Comparison of ENCODE assay signal across 8 cellular contexts in genomic region chr16:67177743-67178699, GRCh38. TPM values are rescaled to one million over a fixed set of nuclear protein-coding genes. Genes with fewer than 3 reads are reported as not detected.
DNase-seq lines count a peak whose midpoint lies in the region; ATAC-seq and TF ChIP-seq lines count a peak whose summit lies in the region.

No MANE protein-coding gene starts in this region.

- DNase-seq in AG04449 (ENCODE audit: low read depth, low spot score) (no peak), HPDE6-E6E7 (ENCODE audit: extremely low spot score) (peak; percentile 94), RWPE2 (ENCODE audit: low spot score) (peak; percentile 99), MCF 10A (ENCODE audit: unreplicated experiment) (peak; percentile 88), spleen (peak; percentile 89), NCI-H446 (lab: John Stamatoyannopoulos, UW) (no peak), foreskin melanocyte (no peak)

- intact Hi-C loops in MCF 10A (cut with micrococcal nuclease), result no loop called here
- intact Hi-C loops in spleen (cut with DNase I; ENCODE audit: low total_unique reads), result no loop called here

- H3K4me1 ChIP-seq in RWPE2 (ENCODE audit: insufficient read depth, poor library complexity, severe bottlenecking) (peaks cover 14% of the 10 kb centered on the region), iPS-20b (ENCODE audit: insufficient read depth, low read length) (peaks cover 9% of the 10 kb centered on the region; the same call in 1 of the 2 replicates), spleen (peaks cover 23 to 53% (median 41%) of the 10 kb centered on the region in 6 donors)

- peak overlapping the region; percentile 67 for H3K4me3 Mint-ChIP-seq in MCF 10A (ENCODE audit: unreplicated experiment)

- WGBS in spleen, 5 donors, result 5 to 10% (median 6%) methylated on average over 33 to 73 of the region's 73 CpGs

- CTCF ChIA-PET in AG04449 (lab: Yijun Ruan, JAX) (interaction anchor here (1.4 to 10.1 kb wide), 3 partner anchors 7 to 224 kb away, joined by 5 to 110 read pairs (median 7); partner anchors contain the start of gene MATCAP1), MCF 10A (lab: Yijun Ruan, JAX) (interaction anchor here (0.5 to 1.2 kb wide), 5 partner anchors 21 to 393 kb away, joined by 3 to 4 read pairs (median 3); partner anchors contain the start of gene ELMO3)

- TF ChIP-seq CTCF in AG04449 (IDR thresholded peaks at IDR 0.05; ENCODE audit: insufficient read depth, low read length, missing control alignments), result no peak
- TF ChIP-seq CTCF in RWPE2 (IDR thresholded peaks at IDR 0.05; ENCODE audit: poor library complexity, severe bottlenecking), result no peak
- no peak for TF ChIP-seq CTCF in MCF 10A (IDR thresholded peaks at IDR 0.05; ENCODE audit: unreplicated experiment)
- TF ChIP-seq CTCF in spleen (IDR thresholded peaks at IDR 0.05 in 8 of 11, conservative IDR thresholded peaks at IDR 0.05 in 3 of 11), result peak in 3 of 11 experiments; percentile 9 to 43 (median 23)

- peak overlapping the region; percentile 17 for H3K27ac Mint-ChIP-seq in MCF 10A (ENCODE audit: low read depth, unreplicated experiment)

- H3K27ac ChIP-seq in RWPE2 (ENCODE audit: poor library complexity, severe bottlenecking) (peak overlapping the region; percentile 65), iPS-20b (ENCODE audit: low read length) (no peak overlapping the region), spleen (peak overlapping the region in 4 of 8 donors; percentile 4 to 54 (median 30))

- POLR2A ChIA-PET in AG04449 (lab: Yijun Ruan, JAX) (no interaction called here), MCF 10A (lab: Yijun Ruan, JAX) (interaction anchor here (0.5 to 6.5 kb wide), 11 partner anchors 8 to 369 kb away, joined by 3 to 94 read pairs (median 6); partner anchors contain the start of genes E2F4, FBXL8, NOL3 and TMEM208)

- no peaks in the 10 kb centered on the region for H3K27me3 Mint-ChIP-seq in MCF 10A (ENCODE audit: insufficient read depth, unreplicated experiment)

- no peak overlapping the region; the same call in 1 of the 2 replicates for H3K9ac ChIP-seq in iPS-20b (ENCODE audit: low read depth, low read length)

- H3K9me3 ChIP-seq in RWPE2 (ENCODE audit: severe bottlenecking) (no peaks in the 10 kb centered on the region), iPS-20b (ENCODE audit: insufficient read depth, low read depth, low read length) (no peaks in the 10 kb centered on the region), spleen (no peaks in the 10 kb centered on the region)

- peak; percentile 76 for ATAC-seq in RWPE2 (ENCODE audit: low read depth)

- H3K36me3 Mint-ChIP-seq in MCF 10A (ENCODE audit: insufficient read depth, unreplicated experiment), result peaks cover 26% of the 10 kb centered on the region

- no peaks in the 10 kb centered on the region for H3K27me3 ChIP-seq in RWPE2 (ENCODE audit: insufficient read depth, poor library complexity, severe bottlenecking)
- peaks cover 63% of the 10 kb centered on the region for H3K27me3 ChIP-seq in iPS-20b (ENCODE audit: insufficient read depth, low read length)
- peaks cover 0 to 62% (median 11%) of the 10 kb centered on the region in 7 donors for H3K27me3 ChIP-seq in spleen (replicated peaks in 1 of 7)

- BruUV-seq in MCF 10A (replicated peaks; lab: Mats Ljungman, UMichigan), result no TSS peak

- H3K9me3 Mint-ChIP-seq in MCF 10A (ENCODE audit: unreplicated experiment), result no peaks in the 10 kb centered on the region

- peaks cover 39% of the 10 kb centered on the region for H3K4me1 Mint-ChIP-seq in MCF 10A (ENCODE audit: insufficient read depth, unreplicated experiment)

- H3K4me3 ChIP-seq in AG04449 (ENCODE audit: low read depth, low read length), result peak overlapping the region; percentile 15
- H3K4me3 ChIP-seq in RWPE2 (ENCODE audit: severe bottlenecking), result peak overlapping the region; percentile 36
- H3K4me3 ChIP-seq in iPS-20b (ENCODE audit: low read length), result peak overlapping the region; percentile 64
- peak overlapping the region; percentile 23 to 70 (median 36) for H3K4me3 ChIP-seq in spleen

- TF ChIP-seq POLR2A in spleen (IDR thresholded peaks at IDR 0.05), result no peak

- peaks cover 9% of the 10 kb centered on the region for H3K36me3 ChIP-seq in RWPE2 (ENCODE audit: low read depth)
- H3K36me3 ChIP-seq in iPS-20b (ENCODE audit: insufficient read depth, low read depth, low read length), result no peaks in the 10 kb centered on the region
- no peaks in the 10 kb centered on the region for H3K36me3 ChIP-seq in spleen

RNA-seq across cellular contexts. Expression of gene MATCAP1, which starts 5.7 kb away (rescaled TPM):
- total RNA-seq in MCF 10A (2022) (18.1 and 18.7 TPM in 2 replicates), spleen (10 to 100 TPM; 11.9 to 59.4 (median 21.0) TPM)
- 10 to 100 TPM in 2 of 3 donors, 1 to 10 TPM in 1; 8.9 to 37.1 (median 16.3) TPM for polyA plus RNA-seq in spleen

RNA-seq across cellular contexts. Expression of gene NOL3, which starts 7.7 kb away (rescaled TPM):
- total RNA-seq in MCF 10A (2022) (49.8 and 65.7 TPM in 2 replicates), spleen (10 to 100 TPM in 6 of 7 donors, 1 to 10 TPM in 1; 8.2 to 14.2 (median 13.6) TPM)
- 10 to 100 TPM in 2 of 3 donors, 1 to 10 TPM in 1; 8.7 to 12.0 (median 10.8) TPM for polyA plus RNA-seq in spleen

RNA-seq across cellular contexts. Expression of gene EXOC3L1, which starts 11.9 kb away (rescaled TPM):
- total RNA-seq in MCF 10A (2022) (not detected in 2 replicates), spleen (10 to 100 TPM; 29.2 to 81.7 (median 48.3) TPM)
- polyA plus RNA-seq in spleen, result 100 to 1,000 TPM in 1 of 3 donors, 10 to 100 TPM in 2; 28.5 to 113 (median 54.2) TPM

RNA-seq across cellular contexts. Expression of gene HSF4, which starts 13.5 kb away (rescaled TPM):
- total RNA-seq in MCF 10A (2022), result 34.3 and 34.8 TPM in 2 replicates
- 10 to 100 TPM; 11.5 to 43.7 (median 23.3) TPM for total RNA-seq in spleen
- 10 to 100 TPM; 16.1 to 24.0 (median 16.7) TPM for polyA plus RNA-seq in spleen

RNA-seq across cellular contexts. Expression of gene E2F4, which starts 13.9 kb away (rescaled TPM):
- total RNA-seq in MCF 10A (2022), result 81.0 and 85.5 TPM in 2 replicates
- 100 to 1,000 TPM in 3 of 7 donors, 10 to 100 TPM in 4; 68.0 to 134 (median 80.1) TPM for total RNA-seq in spleen
- 10 to 100 TPM; 40.8 to 68.3 (median 47.8) TPM for polyA plus RNA-seq in spleen

Comparison
In these comparisons a context has a peak if more than half of its experiments do, and no peak if none do; other contexts are left out.
1. DNase-seq: peak in HPDE6-E6E7 (single experiment), RWPE2 (single experiment), MCF 10A (single experiment) and spleen (single experiment); none in AG04449 (single experiment), NCI-H446 (0 of 2) and foreskin melanocyte (single experiment).
2. RNA of gene EXOC3L1, which starts 11.9 kb away (total RNA-seq): 29.2 to 81.7 TPM in spleen; not detected in MCF 10A; every median in the first group is over 10 times any median in the second.
3. Peak in every context shown above with its lines, with median percentiles within 50 percentile points of each other: H3K4me3 ChIP-seq.